ENCODE assay signal across 9 cellular contexts in the genomic region with DNA sequence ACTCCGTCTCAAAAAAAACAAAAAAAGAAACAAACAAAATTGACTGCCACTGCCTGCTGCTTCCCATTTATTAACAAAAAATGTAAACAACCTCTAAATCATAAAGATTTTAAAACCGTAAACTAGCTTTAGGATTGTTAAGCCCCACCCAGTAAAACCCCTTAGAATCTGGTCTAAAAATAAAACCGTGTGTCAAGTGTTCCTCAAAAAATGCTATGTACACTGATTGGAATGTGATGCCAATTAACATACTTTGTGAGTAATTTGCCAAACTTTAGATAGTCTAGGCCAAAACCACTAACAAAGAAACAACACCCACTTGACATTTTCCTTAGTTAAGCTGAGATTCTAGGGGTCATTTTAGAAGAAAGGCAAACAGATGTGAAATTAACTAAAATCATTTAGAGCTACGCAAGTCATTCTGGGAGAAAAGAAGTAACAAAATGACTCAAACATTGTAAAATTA. TPM values are rescaled to one million over a fixed set of nuclear protein-coding genes. Genes with fewer than 3 reads are reported as not detected.
A peak's percentile ranks its signal among the peaks of the same experiment; 100 is the strongest.
DNase-seq lines count a peak whose midpoint lies in the region; ATAC-seq, FAIRE-seq and TF ChIP-seq lines count a peak whose summit lies in the region.
"Had no signal": no experiment of that assay in that cellular context is flagged by ENCODE, and none has a peak within 500 bp of the region (broad histone marks: within the 10 kb centered on the region; RNA-seq: fewer than 3 reads in every experiment).

No MANE protein-coding gene starts in this region.

- peak overlapping the region; percentile 42 for H3K4me2 ChIP-seq in mammary epithelial cell (ENCODE audit: insufficient read depth, low read depth, low read length)

- in situ Hi-C loops in mammary epithelial cell (cut with MboI; ENCODE audit: low sequenced_read_pairs in 2 of 2) = no loop called here

- H3K27ac Mint-ChIP-seq in natural killer cell = peak overlapping the region; percentile 3 to 27

- DNase-seq in AG09309 (ENCODE audit: low read depth) (peak; percentile 84), HEK293T (ENCODE audit: extremely low spot score) (no peak), mammary epithelial cell (no peak), natural killer cell (no peak), NCI-H1436 treated with DMSO at 0.1 percent for 48 hours (lab: John Stamatoyannopoulos, UW) (no peak), cerebellum (ENCODE audit: low spot score) (no peak), kidney (no peak)
- DNase-seq in stimulated activated CD4-positive, alpha-beta T cell treated with anti-CD3 and anti-CD28 coated beads, Interleukin-15, amount 100 ng/mL, for 24 hours = no peak

- no peak overlapping the region for H3K4me3 Mint-ChIP-seq in natural killer cell

- H3K4me1 Mint-ChIP-seq in natural killer cell = peaks cover 54 to 58% of the 10 kb centered on the region in 2 donors

- H3K9ac ChIP-seq in mammary epithelial cell (ENCODE audit: insufficient read depth, low read length) (no peak overlapping the region), kidney (ENCODE audit: low read length in 2 of 2) (no peak overlapping the region)

- H3K4me3 ChIP-seq in AG09309 (ENCODE audit: control insufficient read depth, low read depth, low read length) = no peak overlapping the region
- H3K4me3 ChIP-seq in mammary epithelial cell (replicated peaks in 1 of 3; ENCODE audit: insufficient read depth in 1 of 3, low read depth in 2 of 3, low read length in 3 of 3) = no peak overlapping the region
- no peak overlapping the region for H3K4me3 ChIP-seq in kidney (ENCODE audit: low read length in 2 of 2)

- 62% methylated on average over 4 of the region's 4 CpGs for WGBS in mammary epithelial cell (ENCODE audit: low coverage, missing lambda C conversion rate)

- H3K79me2 ChIP-seq in mammary epithelial cell (ENCODE audit: insufficient read depth, low read length) = peaks cover 100% of the 10 kb centered on the region

- no peak overlapping the region for H2AFZ ChIP-seq in mammary epithelial cell (ENCODE audit: low read depth, low read length)

- H4K20me1 ChIP-seq in mammary epithelial cell (ENCODE audit: insufficient read depth, low read length) = peaks cover 5% of the 10 kb centered on the region

- no peaks in the 10 kb centered on the region for H3K36me3 Mint-ChIP-seq in natural killer cell

- intact Hi-C loops in mammary epithelial cell (cut with micrococcal nuclease) = no loop called here
- intact Hi-C loops in natural killer cell (cut with micrococcal nuclease) = no loop called here
- intact Hi-C loops in kidney (cut with DNase I) = no loop called here

- H3K9me3 ChIP-seq in mammary epithelial cell (replicated peaks; ENCODE audit: insufficient read depth, low read length) (no peaks in the 10 kb centered on the region), kidney (ENCODE audit: control insufficient read depth in 1 of 2, low read length in 2 of 2) (no peaks in the 10 kb centered on the region)

- no peak for FAIRE-seq in kidney (lab: Jason Lieb, UNC)
- FAIRE-seq: G401.6 had no signal

- dilution Hi-C loops in mammary epithelial cell (cut with HindIII; ENCODE audit: low sequenced_read_pairs) = no loop called here

- CTCF ChIA-PET in HEK293T (lab: Yijun Ruan, JAX) (no interaction called here), mammary epithelial cell (lab: Charles Lee; ENCODE audit: low non-redundant PET) (no interaction called here)

- H3K9me3 Mint-ChIP-seq in natural killer cell = no peaks in the 10 kb centered on the region

- ATAC-seq in natural killer cell = no peak

- no TSS peak for BruUV-seq in mammary epithelial cell (replicated peaks; lab: Mats Ljungman, UMichigan)

- H3K4me1 ChIP-seq in mammary epithelial cell (ENCODE audit: insufficient read depth, low read length) = peaks cover 22% of the 10 kb centered on the region
- peaks cover 7 to 13% of the 10 kb centered on the region in 2 donors for H3K4me1 ChIP-seq in kidney (ENCODE audit: control insufficient read depth in 1 of 2, insufficient read depth in 1 of 2, low read depth in 1 of 2, low read length in 2 of 2)

- TF ChIP-seq CTCF in AG09309 (IDR thresholded peaks at IDR 0.05; ENCODE audit: control insufficient read depth, insufficient read depth, low read depth, low read length, missing control alignments) (no peak), mammary epithelial cell (conservative IDR thresholded peaks at IDR 0.05 in 1 of 2, IDR thresholded peaks at IDR 0.05 in 1 of 2; ENCODE audit: extremely low read depth in 1 of 2, insufficient read depth in 1 of 2, low read depth in 1 of 2, low read length in 2 of 2) (no peak), natural killer cell (IDR thresholded peaks at IDR 0.05) (no peak), kidney (IDR thresholded peaks at IDR 0.05; ENCODE audit: borderline replicate concordance, extremely low read depth, insufficient read depth) (no peak)

- no peaks in the 10 kb centered on the region for H3K36me3 ChIP-seq in mammary epithelial cell (ENCODE audit: insufficient read depth, low read length)
- H3K36me3 ChIP-seq in kidney (ENCODE audit: control insufficient read depth in 1 of 2, insufficient read depth in 2 of 2, low read length in 2 of 2) = no peaks in the 10 kb centered on the region

- POLR2A ChIA-PET in HEK293T (lab: Yijun Ruan, JAX) = no interaction called here

- H3K27me3 ChIP-seq in mammary epithelial cell (ENCODE audit: insufficient read depth, low read length) = no peaks in the 10 kb centered on the region

- H3K27me3 Mint-ChIP-seq in natural killer cell (ENCODE audit: low read depth in 2 of 2) = no peaks in the 10 kb centered on the region

- H3K27ac ChIP-seq in mammary epithelial cell (ENCODE audit: insufficient read depth, low read depth, low read length) = no peak overlapping the region
- H3K27ac ChIP-seq in kidney (ENCODE audit: low read depth in 2 of 2, low read length in 2 of 2) = peak overlapping the region in 1 of 2 donors; percentile 16

TF ChIP-seq in HEK293T, 16 proteins besides CTCF, POLR2A, EP300 and RAD21:
- TF ChIP-seq, protein P1, sequence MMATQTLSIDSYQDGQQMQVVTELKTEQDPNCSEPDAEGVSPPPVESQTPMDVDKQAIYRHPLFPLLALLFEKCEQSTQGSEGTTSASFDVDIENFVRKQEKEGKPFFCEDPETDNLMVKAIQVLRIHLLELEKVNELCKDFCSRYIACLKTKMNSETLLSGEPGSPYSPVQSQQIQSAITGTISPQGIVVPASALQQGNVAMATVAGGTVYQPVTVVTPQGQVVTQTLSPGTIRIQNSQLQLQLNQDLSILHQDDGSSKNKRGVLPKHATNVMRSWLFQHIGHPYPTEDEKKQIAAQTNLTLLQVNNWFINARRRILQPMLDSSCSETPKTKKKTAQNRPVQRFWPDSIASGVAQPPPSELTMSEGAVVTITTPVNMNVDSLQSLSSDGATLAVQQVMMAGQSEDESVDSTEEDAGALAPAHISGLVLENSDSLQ (IDR thresholded peaks at IDR 0.05) = peak; percentile 58
- TF ChIP-seq SP1 (IDR thresholded peaks at IDR 0.05) (no peak), FOXK2 (IDR thresholded peaks at IDR 0.05) (no peak)

RNA-seq across cellular contexts. Expression of gene RAF1, which starts 5.3 kb away (rescaled TPM):
- total RNA-seq in mammary epithelial cell (10 to 100 TPM; 68.1 to 72.8 TPM), natural killer cell (100 to 1,000 TPM; 142 to 168 (median 156) TPM), cerebellum (139 TPM), kidney (79.6 TPM)
- polyA plus RNA-seq in mammary epithelial cell (66.3 TPM), kidney (ENCODE audit: insufficient read depth, low read depth, low replicate concordance) (53.0 TPM)
- polyA minus RNA-seq in mammary epithelial cell = 75.0 TPM
